In the genomic region with DNA sequence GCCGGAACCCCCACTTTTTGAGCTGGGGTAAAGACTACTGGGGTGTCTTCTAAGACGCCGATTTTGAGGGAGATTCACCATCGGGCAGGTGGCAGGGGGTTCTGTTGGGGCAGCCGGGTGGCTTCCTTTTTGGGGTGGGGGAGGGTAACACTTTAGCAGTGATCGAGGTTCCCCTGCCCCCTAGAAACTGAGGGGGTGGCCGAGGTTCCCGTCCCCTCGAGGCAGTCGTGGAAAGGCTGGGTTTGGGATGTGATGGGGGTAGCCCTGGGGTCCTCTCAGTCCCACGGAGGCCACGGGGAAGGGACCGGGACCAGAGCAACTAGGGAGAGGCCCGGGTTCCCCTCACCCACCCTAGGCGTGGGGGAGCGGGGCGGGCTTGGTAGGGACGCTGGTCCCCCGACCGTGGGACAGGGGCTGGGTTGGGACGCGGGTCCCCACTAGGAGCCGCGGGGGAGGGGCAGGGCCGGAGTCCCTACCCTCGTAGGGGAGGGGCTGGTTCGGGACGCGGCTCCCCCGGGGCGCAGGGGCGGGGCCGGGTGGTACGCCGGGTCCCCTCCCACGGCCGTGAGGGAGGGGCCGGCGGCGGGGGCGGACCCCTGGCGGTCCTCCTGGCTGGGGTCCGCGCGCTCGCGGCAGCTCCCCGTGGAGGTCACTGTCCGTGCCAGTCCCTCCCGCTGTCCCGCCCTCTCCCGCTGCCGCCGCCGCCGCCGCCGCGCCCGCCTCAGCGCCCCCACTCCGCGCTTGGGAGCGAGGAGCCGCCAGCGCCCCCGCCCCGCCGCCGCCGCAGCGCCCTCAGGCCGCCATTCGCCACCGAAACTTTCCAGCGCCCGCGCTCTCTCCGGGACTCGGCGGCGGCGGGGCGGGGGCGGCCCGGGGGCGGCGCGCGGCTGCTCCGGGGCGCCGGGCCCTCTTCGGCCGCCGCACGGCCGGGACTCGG, we compare ENCODE assay signal across 8 cellular contexts. TPM values are rescaled to one million over a fixed set of nuclear protein-coding genes. Genes with fewer than 3 reads are reported as not detected.
A peak's percentile ranks its signal among the peaks of the same experiment; 100 is the strongest.
DNase-seq lines count a peak whose midpoint lies in the region; ATAC-seq and TF ChIP-seq lines count a peak whose summit lies in the region.

A gene (plus strand): TSS at position 624 of the 937 bp plus-strand sequence. CDS start 188,529 bp downstream, outside the sequence.

- DNase-seq in ACHN, result peak; percentile 63
- DNase-seq in HT1080 (ENCODE audit: low read depth), result peak; percentile 17
- DNase-seq in T-cell, result peak in 29 of 34 experiments; percentile 4 to 58 (median 36)
- DNase-seq in right atrium auricular region (ENCODE audit: low spot score), result no peak

- H3K36me3 Mint-ChIP-seq in T-cell, result peaks cover 6% of the 10 kb centered on the region

- no peak for TF ChIP-seq CTCF in right atrium auricular region (IDR thresholded peaks at IDR 0.05)

- peaks cover 52 to 57% (median 54%) of the 10 kb centered on the region in 3 donors for H3K4me1 Mint-ChIP-seq in T-cell

- no peak within 1 kb of the TSS for H3K9ac ChIP-seq in rectal smooth muscle tissue (ENCODE audit: low read length)

- CTCF ChIA-PET in T-cell (lab: Charles Lee), result interaction anchor here in 1 of 2 donors (0.7 kb wide), 1 partner anchor 650 kb away, joined by 3 read pairs; no protein-coding TSS in a partner anchor

- H3K27ac ChIP-seq in angular gyrus (ENCODE audit: low read depth, low read length) (peak within 1 kb of the TSS; percentile 40), right atrium auricular region (peak within 1 kb of the TSS; percentile 80 to 88), rectal smooth muscle tissue (ENCODE audit: low read depth, low read length) (peak within 1 kb of the TSS; percentile 78)

- POLR2A ChIA-PET in T-cell (lab: Charles Lee), result interaction anchor here in 1 of 2 donors (0.7 to 0.8 kb wide), 2 partner anchors 123 to 476 kb away, joined by 3 read pairs; no protein-coding TSS in a partner anchor

- no peaks in the 10 kb centered on the region for H3K36me3 ChIP-seq in right atrium auricular region
- H3K36me3 ChIP-seq in rectal smooth muscle tissue (ENCODE audit: control insufficient read depth, insufficient read depth, low read length), result no peaks in the 10 kb centered on the region

- peak within 1 kb of the TSS; percentile 74 to 85 (median 79) for H3K4me3 Mint-ChIP-seq in T-cell

- H3K9me3 Mint-ChIP-seq in T-cell, result no peaks in the 10 kb centered on the region

- peak; percentile 48 for ATAC-seq in GM19023 (IDR thresholded peaks at IDR 0.05; ENCODE audit: unreplicated experiment)
- peak; percentile 31 to 51 (median 46) for ATAC-seq in T-cell (replicated peaks in 1 of 4)
- ATAC-seq in HG02938 (IDR thresholded peaks at IDR 0.05; ENCODE audit: unreplicated experiment), result no peak

- H3K27me3 ChIP-seq in right atrium auricular region, result peaks cover 0 to 4% of the 10 kb centered on the region in 2 donors
- no peaks in the 10 kb centered on the region for H3K27me3 ChIP-seq in rectal smooth muscle tissue (ENCODE audit: control insufficient read depth, insufficient read depth, low read length)

- H3K4me3 ChIP-seq in right atrium auricular region (peak within 1 kb of the TSS; percentile 55 to 60), rectal smooth muscle tissue (ENCODE audit: low read length) (peak within 1 kb of the TSS; percentile 31)

- H3K27ac Mint-ChIP-seq in T-cell, result peak within 1 kb of the TSS; percentile 80 to 87

- H3K4me1 ChIP-seq in right atrium auricular region (peaks cover 0 to 36% of the 10 kb centered on the region in 2 donors), rectal smooth muscle tissue (ENCODE audit: control insufficient read depth, insufficient read depth, low read length) (peaks cover 4% of the 10 kb centered on the region)

- in situ Hi-C loops in ACHN (cut with HindIII; ENCODE audit: low pct_ligation_motif_present, low pct_unique_long_range_greater_than_20kb, low sequenced_read_pairs), result no loop called here

- H3K9me3 ChIP-seq in right atrium auricular region, result no peaks in the 10 kb centered on the region

- H3K27me3 Mint-ChIP-seq in T-cell, result peaks cover 0 to 12% of the 10 kb centered on the region in 2 donors

RNA-seq across cellular contexts. Expression of the gene that starts here (rescaled TPM):
- total RNA-seq in HT1080 (2014; rRNA removed; shearing (Covaris generic)), result 33.5 and 37.9 TPM in 2 replicates
- 26.9 and 38.6 TPM in 2 replicates for polyA plus RNA-seq in HT1080 (2015; cell fraction: cytosol; rRNA removed)
- polyA plus RNA-seq in HT1080 (2015; cell fraction: nucleus; rRNA removed), result 20.6 and 27.3 TPM in 2 replicates
- total RNA-seq in T-cell (10 to 100 TPM; 21.0 to 50.8 (median 40.5) TPM), right atrium auricular region (10 to 100 TPM; 12.3 to 14.0 TPM)
